In genomic region chr18:63788447-63789096, GRCh38 we compare ENCODE assay signal across 9 cellular contexts. TPM values are rescaled to one million over a fixed set of nuclear protein-coding genes. Genes with fewer than 3 reads are reported as not detected.
DNase-seq lines count a peak whose midpoint lies in the region; ATAC-seq, FAIRE-seq and TF ChIP-seq lines count a peak whose summit lies in the region.
"Had no signal": no experiment of that assay in that cellular context is flagged by ENCODE, and none has a peak within 500 bp of the region (broad histone marks: within the 10 kb centered on the region; RNA-seq: fewer than 3 reads in every experiment).

No MANE protein-coding gene starts in this region.

- H3K27ac Mint-ChIP-seq in activated CD8-positive, alpha-beta T cell treated with anti-CD3 and anti-CD28 coated beads for 36 hours = no peak overlapping the region

- no peaks in the 10 kb centered on the region for H3K36me3 Mint-ChIP-seq in activated CD8-positive, alpha-beta T cell treated with anti-CD3 and anti-CD28 coated beads for 36 hours (ENCODE audit: low read depth)

- H3K4me1 ChIP-seq in upper lobe of right lung (no peaks in the 10 kb centered on the region), tibial nerve (no peaks in the 10 kb centered on the region), testis (no peaks in the 10 kb centered on the region)

- H3K36me3 ChIP-seq in upper lobe of right lung (no peaks in the 10 kb centered on the region), tibial nerve (no peaks in the 10 kb centered on the region), testis (ENCODE audit: low read depth, missing control alignments) (no peaks in the 10 kb centered on the region)

- TF ChIP-seq EP300 in tibial nerve (IDR thresholded peaks at IDR 0.05) = no peak

- DNase-seq in GM12892 (ENCODE audit: insufficient read length) = no peak
- DNase-seq in HK-2 (ENCODE audit: unreplicated experiment) = peak; percentile 21
- DNase-seq in activated CD8-positive, alpha-beta T cell treated with anti-CD3 and anti-CD28 coated beads for 36 hours = peak; percentile 83
- peak; percentile 22 for DNase-seq in hepatic stellate cell (ENCODE audit: low spot score)
- no peak for DNase-seq in upper lobe of right lung
- DNase-seq in tibial nerve (ENCODE audit: low spot score in 2 of 2) = no peak
- DNase-seq in testis = no peak
- DNase-seq in anterior cingulate cortex (lab: John Stamatoyannopoulos, UW) = no peak

- CTCF ChIA-PET in activated CD8-positive, alpha-beta T cell treated with anti-CD3 and anti-CD28 coated beads for 36 hours (lab: Charles Lee) = no interaction called here

- H3K27me3 ChIP-seq in upper lobe of right lung (no peaks in the 10 kb centered on the region), tibial nerve (no peaks in the 10 kb centered on the region), testis (no peaks in the 10 kb centered on the region)

- no peaks in the 10 kb centered on the region for H3K9me3 ChIP-seq in upper lobe of right lung
- no peaks in the 10 kb centered on the region for H3K9me3 ChIP-seq in tibial nerve
- no peaks in the 10 kb centered on the region for H3K9me3 ChIP-seq in testis

- POLR2A ChIA-PET in activated CD8-positive, alpha-beta T cell treated with anti-CD3 and anti-CD28 coated beads for 36 hours (lab: Charles Lee) = interaction anchor here (0.6 kb wide), 2 partner anchors 20 to 163 kb away, joined by 3 read pairs; no protein-coding TSS in a partner anchor

- H3K27ac ChIP-seq in upper lobe of right lung (no peak overlapping the region), tibial nerve (no peak overlapping the region), testis (no peak overlapping the region)

- no peak overlapping the region for H3K4me3 Mint-ChIP-seq in activated CD8-positive, alpha-beta T cell treated with anti-CD3 and anti-CD28 coated beads for 36 hours

- H3K9me3 Mint-ChIP-seq in activated CD8-positive, alpha-beta T cell treated with anti-CD3 and anti-CD28 coated beads for 36 hours = no peaks in the 10 kb centered on the region

- 75 to 82% methylated on average over 3 of the region's 3 CpGs for WGBS in tibial nerve, 2 donors
- WGBS in testis, 2 donors = 87 to 90% methylated on average over 3 of the region's 3 CpGs

- peak; percentile 50 for FAIRE-seq in GM12892 (lab: Jason Lieb, UNC)

- TF ChIP-seq POLR2A in GM12892 (IDR thresholded peaks at IDR 0.05; ENCODE audit: low read depth, low read length) (no peak), tibial nerve (IDR thresholded peaks at IDR 0.05) (no peak), testis (IDR thresholded peaks at IDR 0.05) (no peak)

- peak; percentile 99 for ATAC-seq in activated CD8-positive, alpha-beta T cell treated with anti-CD3 and anti-CD28 coated beads for 36 hours
- peak; percentile 72 for ATAC-seq in upper lobe of right lung

- no peak for TF ChIP-seq CTCF in activated CD8-positive, alpha-beta T cell treated with anti-CD3 and anti-CD28 coated beads for 36 hours (IDR thresholded peaks at IDR 0.05)
- TF ChIP-seq CTCF in upper lobe of right lung (IDR thresholded peaks at IDR 0.05) (no peak), tibial nerve (IDR thresholded peaks at IDR 0.05) (no peak), testis (IDR thresholded peaks at IDR 0.05) (no peak)

- H3K4me1 Mint-ChIP-seq in activated CD8-positive, alpha-beta T cell treated with anti-CD3 and anti-CD28 coated beads for 36 hours (ENCODE audit: low read depth) = peaks cover 4% of the 10 kb centered on the region

- H3K27me3 Mint-ChIP-seq in activated CD8-positive, alpha-beta T cell treated with anti-CD3 and anti-CD28 coated beads for 36 hours = no peaks in the 10 kb centered on the region

- H3K4me3 ChIP-seq in upper lobe of right lung (no peak overlapping the region), tibial nerve (no peak overlapping the region), testis (no peak overlapping the region)
- H3K4me3 ChIP-seq: lung had no signal

- intact Hi-C loops in activated CD8-positive, alpha-beta T cell treated with anti-CD3 and anti-CD28 coated beads for 36 hours (cut with micrococcal nuclease) = no loop called here
- intact Hi-C loops in upper lobe of right lung (cut with DNase I) (no loop called here), testis (cut with DNase I; ENCODE audit: low total_unique reads) (no loop called here)

RNA-seq across cellular contexts. Expression of gene SERPINB7, which starts 13.4 kb away (rescaled TPM):
- not detected for polyA plus RNA-seq in GM12892 (2012; ENCODE audit: missing spikeins)
- total RNA-seq in activated CD8-positive, alpha-beta T cell treated with anti-CD3 and anti-CD28 coated beads for 36 hours = not detected
- 0.29 TPM for total RNA-seq in upper lobe of right lung
- total RNA-seq in tibial nerve = not detected
- under 1 TPM in 1 of 2 donors, not detected in 1; 0.25 TPM for total RNA-seq in testis
- 0.16 TPM for polyA plus RNA-seq in testis (ENCODE audit: insufficient read depth, low read depth, low replicate concordance)

Comparison
In these comparisons a context has a peak if more than half of its experiments do, and no peak if none do; other contexts are left out.
1. DNase-seq: peak in HK-2 (single experiment), activated CD8-positive, alpha-beta T cell treated with anti-CD3 and anti-CD28 coated beads for 36 hours (single experiment) and hepatic stellate cell (single experiment); none in GM12892 (single experiment), upper lobe of right lung (single experiment), tibial nerve (0 of 2), testis (single experiment) and anterior cingulate cortex (0 of 58).